ENCODE assay signal across 1 cellular context in genomic region chr17:47905221-47905733, GRCh38.
TF ChIP-seq lines count a peak whose summit lies in the region.

No MANE protein-coding gene starts in this region.

TF ChIP-seq in GM23338, 12 proteins besides CTCF, POLR2A, EP300 and RAD21 (continued from another document):
- TF ChIP-seq EZH2 (IDR thresholded peaks at IDR 0.05; ENCODE audit: low read depth, unreplicated experiment) (no peak), ETS1 (IDR thresholded peaks at IDR 0.05) (no peak)
